In genomic region chr12:89731064-89731463, GRCh38 we compare ENCODE assay signal across 22 cellular contexts. TPM values are rescaled to one million over a fixed set of nuclear protein-coding genes. Genes with fewer than 3 reads are reported as not detected.
DNase-seq lines count a peak whose midpoint lies in the region; ATAC-seq and TF ChIP-seq lines count a peak whose summit lies in the region.
"Had no signal": no experiment of that assay in that cellular context is flagged by ENCODE, and none has a peak within 500 bp of the region (broad histone marks: within the 10 kb centered on the region; RNA-seq: fewer than 3 reads in every experiment).

No MANE protein-coding gene starts in this region.

- H3K9me3 Mint-ChIP-seq in activated B cell treated with CpG ODN at 0.5 μM for 24 hours (peaks cover 5% of the 10 kb centered on the region), endodermal cell (no peaks in the 10 kb centered on the region)

- H3K27ac Mint-ChIP-seq in activated B cell treated with CpG ODN at 0.5 μM for 24 hours, result peak overlapping the region; percentile 54
- H3K27ac Mint-ChIP-seq in endodermal cell, result no peak overlapping the region
- H3K27ac Mint-ChIP-seq: activated CD4-positive, alpha-beta memory T cell treated with anti-CD3 and anti-CD28 coated beads, Interleukin-2, amount 10 ng/mL, durations not matched to agents 7 days and 5 days; activated naive CD8-positive, alpha-beta T cell treated with anti-CD3 and anti-CD28 coated beads for 36 hours; brain had no signal

- POLR2A ChIA-PET in activated B cell treated with CpG ODN at 0.5 μM for 24 hours (lab: Charles Lee), result no interaction called here

- H3K27me3 ChIP-seq in subcutaneous abdominal adipose tissue (ENCODE audit: control insufficient read depth in 5 of 5, insufficient read depth in 4 of 5, low read length in 5 of 5) (no peaks in the 10 kb centered on the region), right cardiac atrium (ENCODE audit: control insufficient read depth, insufficient read depth) (no peaks in the 10 kb centered on the region), endodermal cell (ENCODE audit: control insufficient read depth, insufficient read depth, low read length, poor library complexity, severe bottlenecking) (no peaks in the 10 kb centered on the region)
- H3K27me3 ChIP-seq: dorsolateral prefrontal cortex, heart right ventricle had no signal

- no peak overlapping the region for H3K9ac ChIP-seq in subcutaneous abdominal adipose tissue (ENCODE audit: low read length in 5 of 5)
- H3K9ac ChIP-seq in endodermal cell (ENCODE audit: extremely low read depth, low read length, poor library complexity, severe bottlenecking), result no peak overlapping the region

- H3K36me3 Mint-ChIP-seq in activated B cell treated with CpG ODN at 0.5 μM for 24 hours (ENCODE audit: low read depth) (no peaks in the 10 kb centered on the region), endodermal cell (ENCODE audit: low read depth) (no peaks in the 10 kb centered on the region)
- H3K36me3 Mint-ChIP-seq: brain had no signal

- no peak overlapping the region for H3K4me3 Mint-ChIP-seq in activated B cell treated with CpG ODN at 0.5 μM for 24 hours
- no peak overlapping the region for H3K4me3 Mint-ChIP-seq in endodermal cell
- H3K4me3 Mint-ChIP-seq: activated CD4-positive, alpha-beta memory T cell treated with anti-CD3 and anti-CD28 coated beads, Interleukin-2, amount 10 ng/mL, durations not matched to agents 7 days and 5 days; activated naive CD8-positive, alpha-beta T cell treated with anti-CD3 and anti-CD28 coated beads for 36 hours; activated T-cell treated with anti-CD3 and anti-CD28 coated beads, Interleukin-2, amount 50 U/mL, for 4 hours; brain; naive thymus-derived CD8-positive, alpha-beta T cell had no signal

- ATAC-seq in activated B cell treated with CpG ODN at 0.5 μM for 24 hours (ENCODE audit: low read depth) (no peak), right cardiac atrium (no peak), GM18907 (IDR thresholded peaks at IDR 0.05; ENCODE audit: unreplicated experiment) (no peak)
- ATAC-seq: activated T-cell treated with anti-CD3 and anti-CD28 coated beads, Interleukin-2, amount 50 U/mL, for 4 hours; esophagus mucosa; naive thymus-derived CD8-positive, alpha-beta T cell had no signal

- peaks cover 0 to 3% (median 0%) of the 10 kb centered on the region in 5 donors for H3K9me3 ChIP-seq in subcutaneous abdominal adipose tissue (ENCODE audit: control insufficient read depth in 5 of 5, low read length in 5 of 5)
- no peaks in the 10 kb centered on the region for H3K9me3 ChIP-seq in right cardiac atrium (ENCODE audit: control insufficient read depth, low read length)
- no peaks in the 10 kb centered on the region for H3K9me3 ChIP-seq in endodermal cell (ENCODE audit: control insufficient read depth, low read length)

- H3K36me3 ChIP-seq in subcutaneous abdominal adipose tissue (ENCODE audit: control insufficient read depth in 5 of 5, insufficient read depth in 5 of 5, low read length in 5 of 5), result no peaks in the 10 kb centered on the region
- H3K36me3 ChIP-seq in endodermal cell (ENCODE audit: control insufficient read depth, insufficient read depth, low read length), result no peaks in the 10 kb centered on the region
- H3K36me3 ChIP-seq: heart right ventricle, WERI-Rb-1 had no signal

- H3K4me1 ChIP-seq in subcutaneous abdominal adipose tissue (ENCODE audit: control insufficient read depth in 5 of 5, insufficient read depth in 5 of 5, low read length in 5 of 5), result no peaks in the 10 kb centered on the region
- H3K4me1 ChIP-seq in right cardiac atrium (ENCODE audit: control insufficient read depth, insufficient read depth, low read length), result no peaks in the 10 kb centered on the region
- H3K4me1 ChIP-seq in endodermal cell (ENCODE audit: control insufficient read depth, insufficient read depth, low read length), result no peaks in the 10 kb centered on the region

- DNase-seq in HT1080 (ENCODE audit: low read depth) (peak; percentile 37), activated B cell treated with CpG ODN at 0.5 μM for 24 hours (no peak), fibroblast of pulmonary artery (ENCODE audit: low read depth) (peak; percentile 36), right cardiac atrium (no peak), endodermal cell (no peak)
- no peak for DNase-seq in stimulated activated CD4-positive, alpha-beta T cell treated with anti-CD3 and anti-CD28 coated beads, Interleukin-2, amount 100 ng/mL, for 48 hours
- DNase-seq: activated CD4-positive, alpha-beta memory T cell treated with anti-CD3 and anti-CD28 coated beads, Interleukin-2, amount 10 ng/mL, durations not matched to agents 7 days and 5 days; activated naive CD8-positive, alpha-beta T cell treated with anti-CD3 and anti-CD28 coated beads for 36 hours; activated T-cell treated with anti-CD3 and anti-CD28 coated beads, Interleukin-2, amount 50 U/mL, for 4 hours; dorsolateral prefrontal cortex; heart right ventricle; naive thymus-derived CD8-positive, alpha-beta T cell; NCI-H1436 treated with DMSO at 0.1 percent for 48 hours; NCI-H446; Right ventricle myocardium superior; stimulated activated CD4-positive, alpha-beta T cell treated with anti-CD3 and anti-CD28 coated beads, Interleukin-4, amount 100 ng/mL, for 24 hours; WERI-Rb-1 had no signal

- no peak overlapping the region for H3K4me3 ChIP-seq in fibroblast of pulmonary artery (replicated peaks; ENCODE audit: low read depth, low read length)
- no peak overlapping the region for H3K4me3 ChIP-seq in subcutaneous abdominal adipose tissue (ENCODE audit: low read depth in 1 of 5, low read length in 5 of 5)
- no peak overlapping the region for H3K4me3 ChIP-seq in right cardiac atrium (ENCODE audit: low read length)
- H3K4me3 ChIP-seq in endodermal cell (ENCODE audit: low read length), result no peak overlapping the region
- H3K4me3 ChIP-seq: dorsolateral prefrontal cortex, heart right ventricle, lung had no signal

- CTCF ChIA-PET in activated B cell treated with CpG ODN at 0.5 μM for 24 hours (lab: Charles Lee), result no interaction called here

- 74% methylated on average over 3 of the region's 3 CpGs for WGBS in right cardiac atrium
- 96% methylated on average over 3 of the region's 3 CpGs; no CpG with 5 or more reads in 1 of the 2 experiments for WGBS in endodermal cell (ENCODE audit: insufficient coverage in 1 of 2, insufficient read length in 1 of 2), 2 experiments

- TF ChIP-seq CTCF in activated B cell treated with CpG ODN at 0.5 μM for 24 hours (IDR thresholded peaks at IDR 0.05) (no peak), fibroblast of pulmonary artery (IDR thresholded peaks at IDR 0.05; ENCODE audit: low read length, missing control alignments) (no peak), endodermal cell (conservative IDR thresholded peaks at IDR 0.05) (no peak)

- H3K27me3 Mint-ChIP-seq in activated B cell treated with CpG ODN at 0.5 μM for 24 hours, result no peaks in the 10 kb centered on the region
- H3K27me3 Mint-ChIP-seq in endodermal cell (ENCODE audit: insufficient read depth), result no peaks in the 10 kb centered on the region
- H3K27me3 Mint-ChIP-seq: activated CD4-positive, alpha-beta memory T cell treated with anti-CD3 and anti-CD28 coated beads, Interleukin-2, amount 10 ng/mL, durations not matched to agents 7 days and 5 days; activated naive CD8-positive, alpha-beta T cell treated with anti-CD3 and anti-CD28 coated beads for 36 hours; brain; naive thymus-derived CD8-positive, alpha-beta T cell had no signal

- intact Hi-C loops in activated B cell treated with CpG ODN at 0.5 μM for 24 hours (cut with micrococcal nuclease) (no loop called here), right cardiac atrium (cut with DNase I) (no loop called here)

- H3K27ac ChIP-seq in subcutaneous abdominal adipose tissue (ENCODE audit: low read depth, low read length) (peak overlapping the region; percentile 54), right cardiac atrium (ENCODE audit: low read length) (no peak overlapping the region), endodermal cell (ENCODE audit: low read depth, low read length) (no peak overlapping the region)
- H3K27ac ChIP-seq: dorsolateral prefrontal cortex, WERI-Rb-1 had no signal

- H3K4me1 Mint-ChIP-seq in activated B cell treated with CpG ODN at 0.5 μM for 24 hours (peaks cover 15% of the 10 kb centered on the region), endodermal cell (no peaks in the 10 kb centered on the region)

RNA-seq across cellular contexts. Expression of gene ATP2B1, which starts 22.4 kb away (rescaled TPM):
- total RNA-seq in HT1080 (2014; rRNA removed; shearing (Covaris generic)), result 61.0 and 70.0 TPM in 2 replicates
- 23.2 and 28.2 TPM in 2 replicates for polyA plus RNA-seq in HT1080 (2015; cell fraction: cytosol; rRNA removed)
- polyA plus RNA-seq in HT1080 (2015; cell fraction: nucleus; rRNA removed), result 53.7 and 67.6 TPM in 2 replicates
- total RNA-seq in activated B cell treated with CpG ODN at 0.5 μM for 24 hours, result 110 and 136 TPM in 2 replicates
- 10 to 100 TPM; 13.0 to 19.0 (median 16.6) TPM for total RNA-seq in right cardiac atrium
- 6.1 TPM for polyA plus RNA-seq in right cardiac atrium
- total RNA-seq in endodermal cell, result 10 to 100 TPM; 66.7 to 81.9 TPM
- polyA plus RNA-seq in endodermal cell (2013, experiment 1 of 2), result 48.3 TPM
- polyA plus RNA-seq in endodermal cell (2013, experiment 2 of 2), result 47.7 TPM

Comparison
In these comparisons a context has a peak if more than half of its experiments do, and no peak if none do; other contexts are left out.
1. DNase-seq: peak in HT1080 (single experiment) and fibroblast of pulmonary artery (single experiment); none in activated B cell treated with CpG ODN at 0.5 μM for 24 hours (single experiment), right cardiac atrium (0 of 3), endodermal cell (single experiment) and stimulated activated CD4-positive, alpha-beta T cell treated with anti-CD3 and anti-CD28 coated beads, Interleukin-2, amount 100 ng/mL, for 48 hours (0 of 2).